Comparison of ENCODE assay signal across 1 cellular context in the genomic region with DNA sequence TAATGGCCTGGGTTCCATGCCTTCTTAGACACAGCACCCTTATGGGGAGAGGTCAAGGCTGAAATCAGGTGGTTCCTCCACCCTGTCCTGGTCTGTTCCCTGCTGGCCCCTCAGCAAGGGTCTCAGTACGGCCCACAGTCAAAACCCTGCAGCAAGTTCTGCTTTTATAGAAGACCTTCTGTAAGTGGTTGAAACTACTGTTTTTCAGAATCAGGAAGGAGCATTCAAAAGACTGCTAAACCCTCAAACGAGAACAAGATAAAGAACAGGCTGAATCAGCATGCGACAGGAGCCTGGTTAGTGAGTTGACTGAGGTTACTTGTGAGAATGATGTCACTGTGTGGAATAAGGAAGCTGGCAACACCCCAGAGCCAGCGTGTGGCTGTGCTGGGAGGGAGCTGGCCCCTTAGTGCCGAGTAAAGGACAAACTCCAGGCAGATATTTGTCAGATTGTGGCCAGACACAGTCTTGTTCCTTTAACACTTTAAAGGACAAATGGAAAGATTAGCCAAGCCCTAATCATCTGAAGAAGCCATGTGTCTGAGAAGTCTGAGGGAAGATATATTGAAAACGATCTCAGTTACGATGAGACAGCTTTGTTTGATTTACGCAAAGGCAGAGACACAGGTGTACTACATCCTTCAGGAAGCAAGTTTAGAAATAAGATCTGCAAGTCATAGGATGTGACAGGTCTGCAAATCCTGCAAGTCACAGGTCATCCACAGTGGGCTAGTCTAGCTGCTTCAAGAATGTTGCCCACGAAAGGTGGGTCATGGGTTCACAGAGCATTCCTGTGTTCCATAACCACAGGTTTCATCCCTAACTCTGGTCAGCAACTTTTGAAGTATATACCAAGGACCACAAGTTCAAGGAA.
A peak's percentile ranks its signal among the peaks of the same experiment; 100 is the strongest.
TF ChIP-seq lines count a peak whose summit lies in the region.

No MANE protein-coding gene starts in this region.

TF ChIP-seq in K562, 482 proteins besides CTCF, POLR2A, EP300 and RAD21 (continued from another document):
- TF ChIP-seq, protein P1, sequence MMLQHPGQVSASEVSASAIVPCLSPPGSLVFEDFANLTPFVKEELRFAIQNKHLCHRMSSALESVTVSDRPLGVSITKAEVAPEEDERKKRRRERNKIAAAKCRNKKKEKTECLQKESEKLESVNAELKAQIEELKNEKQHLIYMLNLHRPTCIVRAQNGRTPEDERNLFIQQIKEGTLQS (IDR thresholded peaks at IDR 0.05): peak; percentile 93
- TF ChIP-seq, protein P1 (CRISPR knock-in tag; conservative IDR thresholded peaks at IDR 0.05): no peak; the same call in 1 of the 2 replicates
- TF ChIP-seq ATF1 (CRISPR knock-in tag; IDR thresholded peaks at IDR 0.05): no peak
- peak; percentile 67 for TF ChIP-seq ATF1 (tag; IDR thresholded peaks at IDR 0.05)
- TF ChIP-seq SP1 (CRISPR knock-in tag; IDR thresholded peaks at IDR 0.05): peak; percentile 66; the same call in 1 of the 2 replicates
- TF ChIP-seq SLC30A9 (CRISPR knock-in tag; IDR thresholded peaks at IDR 0.05): no peak
- no peak for TF ChIP-seq NR2C2 (CRISPR knock-in tag; IDR thresholded peaks at IDR 0.05)
- peak; percentile 74 for TF ChIP-seq NR2C2 (tag; IDR thresholded peaks at IDR 0.05)
- TF ChIP-seq PHF8 (IDR thresholded peaks at IDR 0.05; ENCODE audit: borderline replicate concordance, low read length): no peak
- TF ChIP-seq GTF3C2 (IDR thresholded peaks at IDR 0.05; ENCODE audit: borderline replicate concordance, extremely low read depth, insufficient read length): no peak
- TF ChIP-seq, protein P2, sequence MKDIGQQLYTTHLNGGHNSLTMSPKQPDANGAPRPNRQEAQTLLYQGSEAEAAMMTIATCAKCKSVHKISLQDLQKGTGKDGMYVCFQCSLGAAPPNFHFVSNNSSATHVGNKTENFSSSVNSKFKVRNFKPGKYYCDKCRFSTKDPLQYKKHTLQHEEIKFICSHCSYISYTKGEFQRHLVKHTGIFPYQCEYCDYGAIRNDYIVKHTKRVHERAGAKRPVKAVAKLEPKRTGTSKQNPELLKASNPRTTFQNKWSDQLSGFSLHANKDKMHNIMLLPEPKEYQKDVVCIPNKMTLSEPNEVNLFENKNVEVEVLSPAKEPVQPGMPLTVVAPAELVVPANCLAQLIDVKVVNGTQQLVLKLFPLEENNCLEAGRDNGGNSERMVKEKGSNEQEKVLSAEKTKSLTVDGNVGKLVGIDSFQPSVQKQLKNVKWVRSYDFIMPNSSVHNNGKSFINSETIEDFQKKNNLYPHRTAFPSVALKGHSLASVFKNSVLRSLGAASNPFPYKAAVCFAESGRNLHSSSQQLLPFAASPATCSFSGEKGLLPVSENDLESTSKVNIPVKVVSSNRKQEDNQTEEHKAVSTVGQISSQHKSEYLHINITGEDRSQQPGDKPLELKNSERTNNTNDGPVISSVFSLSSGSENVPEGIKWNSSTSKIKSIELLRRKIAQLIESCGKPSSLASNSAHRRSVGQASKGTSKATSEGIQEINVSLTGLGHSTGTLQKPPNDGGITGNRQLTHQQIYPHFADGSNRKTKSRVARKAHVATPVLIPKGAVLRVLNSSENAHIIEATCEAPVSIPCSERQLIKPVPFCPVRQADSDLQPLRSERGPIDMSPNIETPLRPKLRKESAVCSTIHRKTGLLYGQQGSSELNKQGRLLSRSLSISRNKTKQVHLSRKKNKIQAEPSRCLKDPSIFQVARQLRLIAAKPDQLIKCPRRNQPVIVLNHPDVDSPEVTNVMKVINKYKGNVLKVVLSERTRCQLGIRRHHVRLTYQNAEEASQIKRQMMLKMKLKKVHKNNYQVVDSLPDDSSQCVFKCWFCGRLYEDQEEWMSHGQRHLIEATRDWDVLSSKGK (CRISPR knock-in tag; IDR thresholded peaks at IDR 0.05): no peak
- no peak for TF ChIP-seq MEF2D (tag; conservative IDR thresholded peaks at IDR 0.05; ENCODE audit: low read depth)
- peak; percentile 90 for TF ChIP-seq C11orf30 (IDR thresholded peaks at IDR 0.05; ENCODE audit: low read depth)
- no peak for TF ChIP-seq BMI1 (IDR thresholded peaks at IDR 0.05; ENCODE audit: low read length)
- TF ChIP-seq RNF2 (IDR thresholded peaks at IDR 0.05): no peak
- TF ChIP-seq CTBP1 (IDR thresholded peaks at IDR 0.05; ENCODE audit: borderline replicate concordance): peak; percentile 71; the same call in 1 of the 2 replicates
- peak; percentile 59 to 64; a peak in 3 of 4 replicates for TF ChIP-seq KDM1A (IDR thresholded peaks at IDR 0.05)
- no peak for TF ChIP-seq PCBP1 (IDR thresholded peaks at IDR 0.05; ENCODE audit: low read depth, low read length, poor library complexity, severe bottlenecking)
- TF ChIP-seq HCFC1 (IDR thresholded peaks at IDR 0.05; ENCODE audit: low read depth, low read length): no peak
- no peak for TF ChIP-seq TAF9B (IDR thresholded peaks at IDR 0.05; ENCODE audit: partially characterized antibody)
- TF ChIP-seq PURB (CRISPR knock-in tag; IDR thresholded peaks at IDR 0.05; ENCODE audit: low read depth): no peak
- TF ChIP-seq PPARD (CRISPR knock-in tag; IDR thresholded peaks at IDR 0.05): no peak
- no peak for TF ChIP-seq U2AF2 (optimal IDR thresholded peaks at IDR 0.05; ENCODE audit: low read depth, low read length)
- no peak for TF ChIP-seq CREBBP (IDR thresholded peaks at IDR 0.05; ENCODE audit: low read depth, low read length)
- TF ChIP-seq POLR3A (IDR thresholded peaks at IDR 0.05; ENCODE audit: borderline replicate concordance, extremely low read depth, insufficient read depth, insufficient read length): no peak
- TF ChIP-seq, protein P3, sequence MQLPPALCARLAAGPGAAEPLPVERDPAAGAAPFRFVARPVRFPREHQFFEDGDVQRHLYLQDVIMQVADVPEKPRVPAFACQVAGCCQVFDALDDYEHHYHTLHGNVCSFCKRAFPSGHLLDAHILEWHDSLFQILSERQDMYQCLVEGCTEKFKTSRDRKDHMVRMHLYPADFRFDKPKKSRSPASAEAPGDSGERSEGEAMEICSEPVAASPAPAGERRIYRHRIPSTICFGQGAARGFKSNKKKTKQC (CRISPR knock-in tag; IDR thresholded peaks at IDR 0.05): no peak
- no peak for TF ChIP-seq RBM17 (IDR thresholded peaks at IDR 0.05; ENCODE audit: borderline replicate concordance, low read depth, low read length)
